26 cellular contexts compared by ENCODE assay signal in the genomic region with DNA sequence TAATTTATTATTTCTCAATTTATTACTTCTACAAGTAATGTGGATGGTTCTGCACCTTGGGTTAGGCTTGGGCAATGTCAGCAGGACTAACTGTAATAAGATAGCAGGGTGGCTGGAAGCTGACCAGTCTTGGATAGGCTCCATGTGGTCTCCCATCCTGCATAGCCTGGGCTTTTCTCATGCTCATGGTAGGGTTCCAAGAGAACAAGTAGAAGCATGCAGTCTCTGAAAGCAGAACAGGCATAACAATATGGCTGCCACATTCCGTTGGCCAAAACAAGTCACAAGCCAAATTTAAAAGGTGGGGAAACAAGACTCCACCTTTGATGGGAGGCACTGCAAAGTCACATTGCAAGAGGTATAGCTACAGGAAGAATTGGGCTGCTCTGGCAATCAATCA.
DNase-seq lines count a peak whose midpoint lies in the region; ATAC-seq, FAIRE-seq and TF ChIP-seq lines count a peak whose summit lies in the region.
"Had no signal": no experiment of that assay in that cellular context is flagged by ENCODE, and none has a peak within 500 bp of the region (broad histone marks: within the 10 kb centered on the region; RNA-seq: fewer than 3 reads in every experiment).

No MANE protein-coding gene starts in this region.

- H3K27ac ChIP-seq in H1 (ENCODE audit: low read depth, low read length) (no peak overlapping the region), foreskin keratinocyte (no peak overlapping the region)
- H3K27ac ChIP-seq: adrenal gland, cardiac muscle cell, HL-60, parathyroid adenoma, right lobe of liver, upper lobe of right lung had no signal

- no peak overlapping the region for H4K5ac ChIP-seq in H1 (ENCODE audit: insufficient read length, low read depth, low read length)

- no peak overlapping the region for H3K56ac ChIP-seq in H1 (replicated peaks; ENCODE audit: insufficient read length, low read depth, low read length)

- ATAC-seq in foreskin keratinocyte = no peak
- ATAC-seq: activated CD8-positive, alpha-beta T cell treated with anti-CD3 and anti-CD28 coated beads, Interleukin-2, amount 10 ng/mL, durations not matched to agents 7 days and 5 days; left lobe of liver; right lobe of liver; upper lobe of right lung had no signal

- no peak overlapping the region for H3K14ac ChIP-seq in H1 (ENCODE audit: insufficient read length)

- H3K79me1 ChIP-seq in H1 (ENCODE audit: low read depth, low read length) = no peaks in the 10 kb centered on the region

- DNase-seq in EH (ENCODE audit: low read depth) (peak; percentile 10), NCI-H446 treated with DMSO at 0.1 percent for 48 hours (lab: John Stamatoyannopoulos, UW) (peak; percentile 62), H1 (ENCODE audit: low read depth in 1 of 2, low spot score in 2 of 2) (no peak), foreskin keratinocyte (peak; percentile 36 to 59), D341Med (ENCODE audit: low spot score) (no peak), ecto neural progenitor cell (ENCODE audit: low spot score) (no peak), GM10248 (ENCODE audit: extremely low spot score) (no peak), erythroblast (lab: John Stamatoyannopoulos, UW) (no peak)
- DNase-seq: activated CD8-positive, alpha-beta T cell treated with anti-CD3 and anti-CD28 coated beads, Interleukin-2, amount 10 ng/mL, durations not matched to agents 7 days and 5 days; activated naive CD4-positive, alpha-beta T cell; activated T-cell treated with anti-CD3 and anti-CD28 coated beads, Interleukin-2, amount 50 U/mL, for 24 hours; adrenal gland; DND-41; glutamatergic neuron; GOT3; NCI-H1436; NCI-H526 treated with DMSO at 0.1 percent for 48 hours; nephron progenitor cell; right lobe of liver; Right ventricle myocardium superior; T1000; upper lobe of right lung had no signal

- TF ChIP-seq EP300 in H1 (IDR thresholded peaks at IDR 0.05; ENCODE audit: borderline replicate concordance in 1 of 2, low read depth in 2 of 2, low read length in 2 of 2) = peak in 1 of 2 experiments; percentile 42; a peak in 1 of 3 replicates

- peaks cover 0 to 16% (median 7%) of the 10 kb centered on the region in 4 experiments; a peak in 4 of 7 replicates for H3K4me1 ChIP-seq in H1 (replicated peaks in 1 of 4; ENCODE audit: control insufficient read depth in 3 of 4, insufficient read depth in 4 of 4, low read length in 3 of 4)
- peaks cover 20% of the 10 kb centered on the region for H3K4me1 ChIP-seq in foreskin keratinocyte
- H3K4me1 ChIP-seq: adrenal gland, parathyroid adenoma, right lobe of liver had no signal

- H2BK5ac ChIP-seq in H1 (ENCODE audit: low read depth, low read length) = 0 out of 2 replicates have a peak overlapping the region, but pooled peaks have one; percentile 20

- TF ChIP-seq CTCF in H1 (IDR thresholded peaks at IDR 0.05; ENCODE audit: control extremely low read depth in 1 of 3, insufficient read depth in 1 of 3, low read depth in 1 of 3, low read length in 3 of 3) (no peak), foreskin keratinocyte (conservative IDR thresholded peaks at IDR 0.05) (no peak), GM10248 (IDR thresholded peaks at IDR 0.05; ENCODE audit: control extremely low read depth, extremely low read depth, low read depth, missing control alignments) (no peak)

- CTCF ChIA-PET in H1 (lab: Charles Lee; ENCODE audit: partially characterized antibody) (interaction anchor here (1.5 kb wide), 1 partner anchor 13 kb away, joined by 4 read pairs; no protein-coding TSS in a partner anchor), GM10248 (lab: Yijun Ruan, JAX) (interaction anchor here (1.3 to 1.6 kb wide), 2 partner anchors 11 to 21 kb away, joined by 3 to 4 read pairs; no protein-coding TSS in a partner anchor)

- H3K9ac ChIP-seq in H1 (replicated peaks in 1 of 4; ENCODE audit: extremely low read depth in 1 of 4, low read depth in 3 of 4, low read length in 3 of 4) = no peak overlapping the region
- H3K9ac ChIP-seq: parathyroid adenoma had no signal

- no peak overlapping the region for H2BK20ac ChIP-seq in H1 (ENCODE audit: low read length)

- no peaks in the 10 kb centered on the region for H3K36me3 ChIP-seq in H1 (ENCODE audit: control insufficient read depth in 2 of 4, insufficient read depth in 4 of 4, low read length in 3 of 4)
- H3K36me3 ChIP-seq: adrenal gland, cardiac muscle cell, right lobe of liver, upper lobe of right lung had no signal

- H4K8ac ChIP-seq in H1 (ENCODE audit: extremely low read depth, insufficient read depth, low read length) = no peak overlapping the region

- peak; percentile 58 for FAIRE-seq in H1 (lab: Jason Lieb, UNC)

- no peak overlapping the region for H3K4ac ChIP-seq in H1 (replicated peaks; ENCODE audit: insufficient read length, low read depth, low read length)

- TF ChIP-seq POLR2A in H1 (IDR thresholded peaks at IDR 0.05; ENCODE audit: control extremely low read depth in 1 of 2, low read depth in 2 of 2, low read length in 2 of 2) = no peak
- no peak for TF ChIP-seq POLR2A in erythroblast (IDR thresholded peaks at IDR 0.05; ENCODE audit: low read length)

- no peak overlapping the region for H2AFZ ChIP-seq in H1 (ENCODE audit: low read length)
- H2AFZ ChIP-seq: parathyroid adenoma had no signal

- H2BK12ac ChIP-seq in H1 (ENCODE audit: low read depth, low read length) = peak overlapping the region; percentile 29; the same call in 1 of the 2 replicates

- no peak overlapping the region for H2BK15ac ChIP-seq in H1 (ENCODE audit: low read length)

- H2BK120ac ChIP-seq in H1 (replicated peaks; ENCODE audit: low read depth, low read length) = no peak overlapping the region

- 79% methylated on average over 1 of the region's 1 CpG; no CpG with 5 or more reads in 1 of the 2 experiments for WGBS in H1 (ENCODE audit: extremely low coverage in 1 of 2, insufficient coverage in 1 of 2, insufficient read length in 1 of 2, insufficient replicate concordance in 2 of 2, low coverage in 1 of 2, low lambda C conversion rate in 2 of 2, missing lambda C conversion rate in 1 of 2), 2 experiments

- POLR2A ChIA-PET in H1 (lab: Charles Lee; ENCODE audit: partially characterized antibody) (interaction anchor here (0.6 kb wide), 1 partner anchor 160 kb away, joined by 4 read pairs; no protein-coding TSS in a partner anchor), GM10248 (lab: Yijun Ruan, JAX) (no interaction called here)

- no peaks in the 10 kb centered on the region for H3K27me3 ChIP-seq in H1 (replicated peaks in 1 of 4; ENCODE audit: control insufficient read depth in 3 of 4, extremely low read depth in 1 of 4, insufficient read depth in 3 of 4, low read length in 3 of 4)
- no peaks in the 10 kb centered on the region for H3K27me3 ChIP-seq in foreskin keratinocyte
- H3K27me3 ChIP-seq: adrenal gland, cardiac muscle cell, right lobe of liver, upper lobe of right lung had no signal

- H3K79me2 ChIP-seq in H1 (ENCODE audit: control insufficient read depth in 1 of 2, insufficient read depth in 2 of 2, low read length in 2 of 2) = no peaks in the 10 kb centered on the region
- H3K79me2 ChIP-seq: parathyroid adenoma had no signal

- no peak overlapping the region for H2AK5ac ChIP-seq in H1 (ENCODE audit: low read depth, low read length)

- H3K23ac ChIP-seq in H1 (ENCODE audit: insufficient read length) = no peak overlapping the region

- no peak for TF ChIP-seq RAD21 in H1 (IDR thresholded peaks at IDR 0.05 in 1 of 2, conservative IDR thresholded peaks at IDR 0.05 in 1 of 2; ENCODE audit: low read depth in 2 of 2, low read length in 2 of 2)

- H3K4me2 ChIP-seq in H1 (ENCODE audit: insufficient read depth in 1 of 2, low read depth in 2 of 2, low read length in 2 of 2) = peak overlapping the region in 1 of 2 experiments; percentile 22; a peak in 1 of 4 replicates

- H3K4me3 ChIP-seq in H1 (ENCODE audit: extremely low read depth in 1 of 4, insufficient read depth in 2 of 4, low read depth in 3 of 4, low read length in 4 of 4) = no peak overlapping the region
- H3K4me3 ChIP-seq: adrenal gland, cardiac muscle cell, right lobe of liver, upper lobe of right lung had no signal

- H4K20me1 ChIP-seq in H1 (replicated peaks in 1 of 2; ENCODE audit: control insufficient read depth in 1 of 2, insufficient read depth in 2 of 2, low read length in 2 of 2) = no peaks in the 10 kb centered on the region

- no peaks in the 10 kb centered on the region for H3K23me2 ChIP-seq in H1 (ENCODE audit: low read depth, low read length)

- H3K9me3 ChIP-seq in H1 (ENCODE audit: insufficient read depth in 2 of 2, low read depth in 1 of 2, low read length in 1 of 2) = peaks cover 0 to 8% of the 10 kb centered on the region in 2 experiments; a peak in 1 of 4 replicates
- H3K9me3 ChIP-seq: adrenal gland, right lobe of liver had no signal

- H4K91ac ChIP-seq in H1 (replicated peaks; ENCODE audit: insufficient read length, low read length) = no peak overlapping the region

- H3K18ac ChIP-seq in H1 (ENCODE audit: extremely low read depth, low read length) = no peak overlapping the region

TF ChIP-seq in H1, 55 proteins besides CTCF, POLR2A, EP300 and RAD21 (continues in another document):
- no peak for TF ChIP-seq JUND (IDR thresholded peaks at IDR 0.05; ENCODE audit: low read length)
- TF ChIP-seq, protein P1, sequence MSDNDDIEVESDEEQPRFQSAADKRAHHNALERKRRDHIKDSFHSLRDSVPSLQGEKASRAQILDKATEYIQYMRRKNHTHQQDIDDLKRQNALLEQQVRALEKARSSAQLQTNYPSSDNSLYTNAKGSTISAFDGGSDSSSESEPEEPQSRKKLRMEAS (IDR thresholded peaks at IDR 0.05) = peak; percentile 74
- no peak for TF ChIP-seq HDAC6 (IDR thresholded peaks at IDR 0.05; ENCODE audit: low read depth, low read length)
- peak; percentile 92 for TF ChIP-seq YY1 (IDR thresholded peaks at IDR 0.05; ENCODE audit: low read depth, low read length)
- TF ChIP-seq GTF2F1 (IDR thresholded peaks at IDR 0.05; ENCODE audit: borderline replicate concordance, low read depth, low read length) = no peak
- no peak for TF ChIP-seq RFX5 (IDR thresholded peaks at IDR 0.05; ENCODE audit: borderline replicate concordance, low read depth, low read length)
- TF ChIP-seq POU5F1 (IDR thresholded peaks at IDR 0.05; ENCODE audit: low read depth, low read length) = 0 out of 2 replicates have a peak, but pooled peaks have one; percentile 3
- TF ChIP-seq HDAC2 (IDR thresholded peaks at IDR 0.05; ENCODE audit: borderline replicate concordance in 1 of 2, low read depth in 2 of 2, low read length in 2 of 2) = 0 out of 4 replicates have a peak, but pooled peaks have one; percentile 17 to 39
- TF ChIP-seq KDM4A (IDR thresholded peaks at IDR 0.05; ENCODE audit: low read depth, low read length, severe bottlenecking) = no peak
- no peak for TF ChIP-seq RBBP5 (IDR thresholded peaks at IDR 0.05; ENCODE audit: borderline replicate concordance, low read depth, low read length)
- TF ChIP-seq TEAD4 (IDR thresholded peaks at IDR 0.05; ENCODE audit: low read depth, low read length) = peak; percentile 79
- TF ChIP-seq CBX8 (IDR thresholded peaks at IDR 0.05; ENCODE audit: borderline replicate concordance, low read depth, low read length) = no peak

Comparison
In these comparisons a context has a peak if more than half of its experiments do, and no peak if none do; other contexts are left out.
1. DNase-seq: peak in EH (single experiment), NCI-H446 treated with DMSO at 0.1 percent for 48 hours (single experiment) and foreskin keratinocyte (2 of 2); none in H1 (0 of 2), D341Med (single experiment), ecto neural progenitor cell (single experiment), GM10248 (single experiment) and erythroblast (0 of 2).